Comparison of ENCODE assay signal across 10 cellular contexts in the genomic region with DNA sequence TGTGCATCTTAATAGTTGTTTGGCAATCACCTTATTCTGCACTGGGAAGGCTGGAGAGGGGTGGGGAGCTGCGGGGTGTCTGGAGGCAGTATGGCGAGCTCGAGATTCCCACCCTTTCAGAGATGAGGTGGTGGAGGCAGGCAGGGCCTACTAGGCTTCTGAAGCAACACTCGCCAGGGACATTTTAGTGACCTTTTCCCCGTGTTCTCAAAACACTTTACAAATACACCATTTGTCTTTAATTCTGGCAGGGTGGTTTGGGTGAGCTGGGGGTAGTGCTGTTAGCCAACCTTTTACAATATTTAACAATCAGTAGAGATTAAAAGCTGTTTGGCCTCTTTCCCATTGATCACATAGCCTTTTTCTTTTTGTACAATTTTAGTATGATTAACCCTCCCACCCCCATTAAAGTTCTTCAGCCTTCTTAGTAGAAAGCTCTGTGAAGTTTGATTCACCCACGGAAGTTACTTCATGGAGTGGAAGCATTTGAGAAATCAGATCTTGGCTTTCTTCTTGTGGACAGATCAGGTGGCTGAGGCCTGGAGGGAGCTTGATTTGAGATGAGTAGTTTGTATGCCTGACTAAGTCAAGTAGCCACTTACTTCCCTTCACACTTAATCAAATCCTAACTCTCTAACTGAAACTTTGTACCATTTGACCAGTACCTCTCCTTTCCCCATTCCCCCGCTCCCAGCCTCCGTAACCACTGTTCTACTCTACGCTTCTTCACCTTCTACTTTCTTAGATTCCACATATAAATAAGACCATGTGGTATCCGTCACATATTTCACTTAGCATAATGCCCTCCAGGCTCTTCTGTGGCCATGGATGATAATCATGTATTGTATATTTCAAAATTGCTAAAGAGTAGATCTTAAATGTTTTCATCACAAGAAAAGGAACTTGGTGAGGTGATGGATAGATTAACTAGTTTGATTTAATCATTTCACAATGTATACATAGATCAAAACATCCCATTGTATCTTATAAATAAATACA. TPM values are rescaled to one million over a fixed set of nuclear protein-coding genes. Genes with fewer than 3 reads are reported as not detected.
DNase-seq lines count a peak whose midpoint lies in the region; ATAC-seq and TF ChIP-seq lines count a peak whose summit lies in the region.
"Had no signal": no experiment of that assay in that cellular context is flagged by ENCODE, and none has a peak within 500 bp of the region (broad histone marks: within the 10 kb centered on the region; RNA-seq: fewer than 3 reads in every experiment).

No MANE protein-coding gene starts in this region.

- no peaks in the 10 kb centered on the region for H3K9me3 Mint-ChIP-seq in activated B cell treated with CpG ODN at 0.5 μM for 24 hours

- no peak for TF ChIP-seq CTCF in activated B cell treated with CpG ODN at 0.5 μM for 24 hours (IDR thresholded peaks at IDR 0.05)
- no peak for TF ChIP-seq CTCF in heart right ventricle (IDR thresholded peaks at IDR 0.05)

- CTCF ChIA-PET in activated B cell treated with CpG ODN at 0.5 μM for 24 hours (lab: Charles Lee), result interaction anchor here (0.6 to 2.2 kb wide), 3 partner anchors 43 to 235 kb away, joined by 3 to 8 read pairs (median 3); no protein-coding TSS in a partner anchor

- H3K27ac Mint-ChIP-seq in activated B cell treated with CpG ODN at 0.5 μM for 24 hours, result peak overlapping the region; percentile 67

- H3K36me3 Mint-ChIP-seq in activated B cell treated with CpG ODN at 0.5 μM for 24 hours (ENCODE audit: low read depth), result peaks cover 58% of the 10 kb centered on the region

- H3K27me3 Mint-ChIP-seq in activated B cell treated with CpG ODN at 0.5 μM for 24 hours, result no peaks in the 10 kb centered on the region

- ATAC-seq in activated B cell treated with CpG ODN at 0.5 μM for 24 hours (ENCODE audit: low read depth) (peak; percentile 30), SK-N-SH treated with all-trans-retinoic acid at 6 μM for 48 hours (no peak), HG03097 (IDR thresholded peaks at IDR 0.05; ENCODE audit: low FRiP score, unreplicated experiment) (no peak), heart right ventricle (no peak)

- H3K4me1 Mint-ChIP-seq in activated B cell treated with CpG ODN at 0.5 μM for 24 hours, result peaks cover 86% of the 10 kb centered on the region

- peak overlapping the region; percentile 35 for H3K4me3 Mint-ChIP-seq in activated B cell treated with CpG ODN at 0.5 μM for 24 hours

- H3K9me3 ChIP-seq in subcutaneous abdominal adipose tissue (ENCODE audit: control insufficient read depth in 5 of 5, low read length in 5 of 5), result no peaks in the 10 kb centered on the region
- peaks cover 0 to 3% (median 0%) of the 10 kb centered on the region in 11 donors for H3K9me3 ChIP-seq in heart right ventricle

- WGBS in heart right ventricle, 2 donors, result 93 to 96% methylated on average over 10 of the region's 10 CpGs

- no peak overlapping the region for H3K9ac ChIP-seq in subcutaneous abdominal adipose tissue (ENCODE audit: low read length in 5 of 5)

- no peak overlapping the region for H3K4me3 ChIP-seq in subcutaneous abdominal adipose tissue (ENCODE audit: low read depth in 1 of 5, low read length in 5 of 5)
- H3K4me3 ChIP-seq in heart right ventricle, result no peak overlapping the region

- POLR2A ChIA-PET in activated B cell treated with CpG ODN at 0.5 μM for 24 hours (lab: Charles Lee), result interaction anchor here (0.6 to 1.3 kb wide), 10 partner anchors 12 to 182 kb away, joined by 3 to 10 read pairs (median 4); no protein-coding TSS in a partner anchor

- H3K27ac ChIP-seq in subcutaneous abdominal adipose tissue (ENCODE audit: low read depth, low read length) (peak overlapping the region; percentile 6), heart right ventricle (no peak overlapping the region)

- peak; percentile 45 for DNase-seq in activated effector memory CD4-positive, alpha-beta T cell treated with anti-CD3 and anti-CD28 coated beads, Interleukin-2, amount 50 U/mL, for 16 hours
- DNase-seq in activated effector memory CD4-positive, alpha-beta T cell treated with Interleukin-2 at 50 U/mL for 16 hours, result no peak
- no peak for DNase-seq in activated B cell treated with CpG ODN at 0.5 μM for 24 hours
- peak; percentile 61 for DNase-seq in foreskin melanocyte
- DNase-seq in heart right ventricle, result no peak
- DNase-seq: kidney glomerular epithelial cell, NCI-H1092 treated with DMSO at 0.1 percent for 48 hours had no signal

- no peaks in the 10 kb centered on the region for H3K36me3 ChIP-seq in subcutaneous abdominal adipose tissue (ENCODE audit: control insufficient read depth in 5 of 5, insufficient read depth in 5 of 5, low read length in 5 of 5)
- peaks cover 0 to 6% (median 0%) of the 10 kb centered on the region in 9 donors for H3K36me3 ChIP-seq in heart right ventricle

- intact Hi-C loops in activated B cell treated with CpG ODN at 0.5 μM for 24 hours (cut with micrococcal nuclease), result loop anchor here (1.0 to 2.0 kb wide), 2 partner anchors 11 to 39 kb away; no protein-coding TSS in a partner anchor
- intact Hi-C loops in heart right ventricle (cut with DNase I), result no loop called here

- peaks cover 0 to 23% (median 14%) of the 10 kb centered on the region in 5 donors for H3K4me1 ChIP-seq in subcutaneous abdominal adipose tissue (ENCODE audit: control insufficient read depth in 5 of 5, insufficient read depth in 5 of 5, low read length in 5 of 5)
- peaks cover 0 to 19% (median 0%) of the 10 kb centered on the region in 9 donors for H3K4me1 ChIP-seq in heart right ventricle

- H3K27me3 ChIP-seq in subcutaneous abdominal adipose tissue (ENCODE audit: control insufficient read depth in 5 of 5, insufficient read depth in 4 of 5, low read length in 5 of 5), result no peaks in the 10 kb centered on the region
- no peaks in the 10 kb centered on the region for H3K27me3 ChIP-seq in heart right ventricle

TF ChIP-seq in SK-N-SH treated with all-trans-retinoic acid at 6 μM for 48 hours, 23 proteins besides CTCF, POLR2A, EP300 and RAD21 (continues in another document):
- TF ChIP-seq ZFP3 (CRISPR knock-in tag; IDR thresholded peaks at IDR 0.05) (no peak), RARB (CRISPR knock-in tag; IDR thresholded peaks at IDR 0.05) (no peak), ZNF70 (CRISPR knock-in tag; IDR thresholded peaks at IDR 0.05) (no peak), ZC3H10 (CRISPR knock-in tag; IDR thresholded peaks at IDR 0.05) (no peak), ISL1 (CRISPR knock-in tag; IDR thresholded peaks at IDR 0.05) (no peak), OSR1 (CRISPR knock-in tag; IDR thresholded peaks at IDR 0.05) (no peak), ESRRG (CRISPR knock-in tag; IDR thresholded peaks at IDR 0.05) (no peak), ZFP30 (CRISPR knock-in tag; IDR thresholded peaks at IDR 0.05) (no peak), TCF4 (CRISPR knock-in tag; IDR thresholded peaks at IDR 0.05; ENCODE audit: borderline replicate concordance) (no peak), CSDC2 (CRISPR knock-in tag; IDR thresholded peaks at IDR 0.05) (no peak), TOX (CRISPR knock-in tag; IDR thresholded peaks at IDR 0.05; ENCODE audit: borderline replicate concordance) (no peak), ZNF565 (CRISPR knock-in tag; conservative IDR thresholded peaks at IDR 0.05; ENCODE audit: low read depth) (no peak)
- TF ChIP-seq, protein P1, sequence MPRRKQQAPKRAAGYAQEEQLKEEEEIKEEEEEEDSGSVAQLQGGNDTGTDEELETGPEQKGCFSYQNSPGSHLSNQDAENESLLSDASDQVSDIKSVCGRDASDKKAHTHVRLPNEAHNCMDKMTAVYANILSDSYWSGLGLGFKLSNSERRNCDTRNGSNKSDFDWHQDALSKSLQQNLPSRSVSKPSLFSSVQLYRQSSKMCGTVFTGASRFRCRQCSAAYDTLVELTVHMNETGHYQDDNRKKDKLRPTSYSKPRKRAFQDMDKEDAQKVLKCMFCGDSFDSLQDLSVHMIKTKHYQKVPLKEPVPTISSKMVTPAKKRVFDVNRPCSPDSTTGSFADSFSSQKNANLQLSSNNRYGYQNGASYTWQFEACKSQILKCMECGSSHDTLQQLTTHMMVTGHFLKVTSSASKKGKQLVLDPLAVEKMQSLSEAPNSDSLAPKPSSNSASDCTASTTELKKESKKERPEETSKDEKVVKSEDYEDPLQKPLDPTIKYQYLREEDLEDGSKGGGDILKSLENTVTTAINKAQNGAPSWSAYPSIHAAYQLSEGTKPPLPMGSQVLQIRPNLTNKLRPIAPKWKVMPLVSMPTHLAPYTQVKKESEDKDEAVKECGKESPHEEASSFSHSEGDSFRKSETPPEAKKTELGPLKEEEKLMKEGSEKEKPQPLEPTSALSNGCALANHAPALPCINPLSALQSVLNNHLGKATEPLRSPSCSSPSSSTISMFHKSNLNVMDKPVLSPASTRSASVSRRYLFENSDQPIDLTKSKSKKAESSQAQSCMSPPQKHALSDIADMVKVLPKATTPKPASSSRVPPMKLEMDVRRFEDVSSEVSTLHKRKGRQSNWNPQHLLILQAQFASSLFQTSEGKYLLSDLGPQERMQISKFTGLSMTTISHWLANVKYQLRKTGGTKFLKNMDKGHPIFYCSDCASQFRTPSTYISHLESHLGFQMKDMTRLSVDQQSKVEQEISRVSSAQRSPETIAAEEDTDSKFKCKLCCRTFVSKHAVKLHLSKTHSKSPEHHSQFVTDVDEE (CRISPR knock-in tag; IDR thresholded peaks at IDR 0.05), result no peak
- TF ChIP-seq, protein P2, sequence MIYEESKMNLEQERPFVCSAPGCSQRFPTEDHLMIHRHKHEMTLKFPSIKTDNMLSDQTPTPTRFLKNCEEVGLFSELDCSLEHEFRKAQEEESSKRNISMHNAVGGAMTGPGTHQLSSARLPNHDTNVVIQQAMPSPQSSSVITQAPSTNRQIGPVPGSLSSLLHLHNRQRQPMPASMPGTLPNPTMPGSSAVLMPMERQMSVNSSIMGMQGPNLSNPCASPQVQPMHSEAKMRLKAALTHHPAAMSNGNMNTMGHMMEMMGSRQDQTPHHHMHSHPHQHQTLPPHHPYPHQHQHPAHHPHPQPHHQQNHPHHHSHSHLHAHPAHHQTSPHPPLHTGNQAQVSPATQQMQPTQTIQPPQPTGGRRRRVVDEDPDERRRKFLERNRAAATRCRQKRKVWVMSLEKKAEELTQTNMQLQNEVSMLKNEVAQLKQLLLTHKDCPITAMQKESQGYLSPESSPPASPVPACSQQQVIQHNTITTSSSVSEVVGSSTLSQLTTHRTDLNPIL (CRISPR knock-in tag; IDR thresholded peaks at IDR 0.05; ENCODE audit: low read depth), result no peak

RNA-seq across cellular contexts. Expression of a gene that starts 41.0 kb away (rescaled TPM):
- total RNA-seq in activated B cell treated with CpG ODN at 0.5 μM for 24 hours, result 120 and 124 TPM in 2 replicates
- total RNA-seq in heart right ventricle, result 10 to 100 TPM in 7 of 10 donors, 1 to 10 TPM in 3; 8.4 to 15.6 (median 10.9) TPM
- polyA plus RNA-seq in heart right ventricle, result 1 to 10 TPM; 2.3 to 2.7 TPM

Comparison
In these comparisons a context has a peak if more than half of its experiments do, and no peak if none do; other contexts are left out.
1. DNase-seq: peak in activated effector memory CD4-positive, alpha-beta T cell treated with anti-CD3 and anti-CD28 coated beads, Interleukin-2, amount 50 U/mL, for 16 hours (single experiment) and foreskin melanocyte (single experiment); none in activated effector memory CD4-positive, alpha-beta T cell treated with Interleukin-2 at 50 U/mL for 16 hours (single experiment), activated B cell treated with CpG ODN at 0.5 μM for 24 hours (single experiment) and heart right ventricle (0 of 2).